ENCODE assay signal across 30 cellular contexts in genomic region chr3:102671005-102671404, GRCh38.
"Had no signal": no experiment of that assay in that cellular context is flagged by ENCODE, and none has a peak within 500 bp of the region (broad histone marks: within the 10 kb centered on the region; RNA-seq: fewer than 3 reads in every experiment).

No MANE protein-coding gene starts in this region.

- H3K4me1 ChIP-seq: adrenal gland, ascending aorta, colonic mucosa, gastrocnemius medialis, uterus had no signal

- H3K36me3 ChIP-seq: adrenal gland, ascending aorta, cardiac muscle cell, colonic mucosa, gastrocnemius medialis, thoracic aorta, uterus, WERI-Rb-1 had no signal

- H3K4me3 ChIP-seq: adrenal gland, ascending aorta, cardiac muscle cell, colonic mucosa, dorsolateral prefrontal cortex, gastrocnemius medialis, skin epidermis, thoracic aorta, uterus had no signal

- ATAC-seq: activated CD4-positive, CD25-positive, alpha-beta regulatory T cell treated with anti-CD3 and anti-CD28 coated beads, Interleukin-2, amount 50 U/mL, for 24 hours; effector memory CD8-positive, alpha-beta T cell; gastrocnemius medialis; left ventricle myocardium superior; sciatic nerve; stimulated activated effector memory CD8-positive, alpha-beta T cell treated with anti-CD3 and anti-CD28 coated beads, Interleukin-12 subunit alpha, Interleukin-12 subunit beta, amount 100 ng/mL, for 72 hours had no signal

- H3K9me3 ChIP-seq: adrenal gland, ascending aorta, colonic mucosa, gastrocnemius medialis, thoracic aorta, uterus had no signal

- DNase-seq: activated CD4-positive, alpha-beta T cell treated with anti-CD3 and anti-CD28 coated beads for 48 hours; activated CD4-positive, alpha-beta T cell treated with anti-CD3 and anti-CD28 coated beads, Interleukin-2, amount 50 U/mL, for 48 hours; activated CD8-positive, alpha-beta memory T cell treated with anti-CD3 and anti-CD28 coated beads for 24 hours; activated effector memory CD4-positive, alpha-beta T cell treated with anti-CD3 and anti-CD28 coated beads, Interleukin-2, amount 50 U/mL, for 16 hours; activated naive CD4-positive, alpha-beta T cell treated with anti-CD3 and anti-CD28 coated beads for 36 hours; activated naive CD8-positive, alpha-beta T cell treated with anti-CD3 and anti-CD28 coated beads for 36 hours; adrenal gland; cerebellar nuclear complex; colonic mucosa; dorsolateral prefrontal cortex; effector memory CD8-positive, alpha-beta T cell; erythroblast; gastrocnemius medialis; glutamatergic neuron; islet precursor cell; left ventricle myocardium superior; mammary epithelial cell; posterior cingulate gyrus; stimulated activated CD4-positive, alpha-beta T cell treated with anti-CD3 and anti-CD28 coated beads, Interleukin-4, amount 100 ng/mL, for 24 hours; T-helper 9 cell; trophoblast cell; uterus; WERI-Rb-1 had no signal

- H3K27me3 ChIP-seq: adrenal gland, ascending aorta, cardiac muscle cell, colonic mucosa, gastrocnemius medialis, uterus had no signal

- H3K27ac ChIP-seq: adrenal gland, ascending aorta, cardiac muscle cell, colonic mucosa, dorsolateral prefrontal cortex, gastrocnemius medialis, skin epidermis, thoracic aorta, uterus, WERI-Rb-1 had no signal
